ENCODE assay signal across 9 cellular contexts in genomic region chr1:179217943-179218507, GRCh38. TPM values are rescaled to one million over a fixed set of nuclear protein-coding genes. Genes with fewer than 3 reads are reported as not detected.
DNase-seq lines count a peak whose midpoint lies in the region; ATAC-seq and TF ChIP-seq lines count a peak whose summit lies in the region.
"Had no signal": no experiment of that assay in that cellular context is flagged by ENCODE, and none has a peak within 500 bp of the region (broad histone marks: within the 10 kb centered on the region; RNA-seq: fewer than 3 reads in every experiment).

No MANE protein-coding gene starts in this region.

- no peak for DNase-seq in stimulated activated naive CD8-positive, alpha-beta T cell treated with anti-CD3 and anti-CD28 coated beads, Interleukin-15, amount 100 ng/mL, for 72 hours
- DNase-seq in adipocyte (ENCODE audit: low read depth) (peak; percentile 75), left lung (no peak), NCI-H146 treated with DMSO at 0.1 percent for 48 hours (lab: John Stamatoyannopoulos, UW; ENCODE audit: unreplicated experiment) (no peak), NCI-H524 treated with DMSO at 0.1 percent for 48 hours (lab: John Stamatoyannopoulos, UW) (no peak)
- DNase-seq: NCI-H1092 treated with DMSO at 0.1 percent for 48 hours had no signal

- H3K9ac ChIP-seq in adipocyte (ENCODE audit: low read length), result peak overlapping the region; percentile 41

- H3K4me1 ChIP-seq in adipocyte (ENCODE audit: control insufficient read depth, insufficient read depth, low read length), result peaks cover 36% of the 10 kb centered on the region
- H3K4me1 ChIP-seq in left lung, result peaks cover 7 to 20% of the 10 kb centered on the region in 2 donors

- H3K27ac Mint-ChIP-seq in stimulated activated naive CD8-positive, alpha-beta T cell treated with anti-CD3 and anti-CD28 coated beads, Interleukin-15, Interleukin-2, amounts not matched to agents 100 ng/mL and 50 ng/mL, for 24 hours, result peak overlapping the region; percentile 53
- no peak overlapping the region for H3K27ac Mint-ChIP-seq in stimulated activated naive CD8-positive, alpha-beta T cell treated with anti-CD3 and anti-CD28 coated beads, Interleukin-15, amount 100 ng/mL, for 72 hours

- H3K36me3 ChIP-seq in adipocyte (ENCODE audit: control insufficient read depth, insufficient read depth, low read length, severe bottlenecking), result no peaks in the 10 kb centered on the region
- H3K36me3 ChIP-seq in left lung, result no peaks in the 10 kb centered on the region

- peaks cover 20% of the 10 kb centered on the region for H3K36me3 Mint-ChIP-seq in stimulated activated naive CD8-positive, alpha-beta T cell treated with anti-CD3 and anti-CD28 coated beads, Interleukin-15, Interleukin-2, amounts not matched to agents 100 ng/mL and 50 ng/mL, for 24 hours (ENCODE audit: low read depth)

- no peak for ATAC-seq in stimulated activated naive CD8-positive, alpha-beta T cell treated with anti-CD3 and anti-CD28 coated beads, Interleukin-15, amount 100 ng/mL, for 72 hours
- ATAC-seq in left lung (peak; percentile 56), HG03095 (IDR thresholded peaks at IDR 0.05; ENCODE audit: unreplicated experiment) (no peak), HG02642 (IDR thresholded peaks at IDR 0.05; ENCODE audit: poor library complexity, unreplicated experiment) (no peak)

- H3K4me1 Mint-ChIP-seq in stimulated activated naive CD8-positive, alpha-beta T cell treated with anti-CD3 and anti-CD28 coated beads, Interleukin-15, Interleukin-2, amounts not matched to agents 100 ng/mL and 50 ng/mL, for 24 hours (ENCODE audit: low read depth), result peaks cover 25% of the 10 kb centered on the region
- peaks cover 33% of the 10 kb centered on the region for H3K4me1 Mint-ChIP-seq in stimulated activated naive CD8-positive, alpha-beta T cell treated with anti-CD3 and anti-CD28 coated beads, Interleukin-15, amount 100 ng/mL, for 72 hours

- H3K4me3 ChIP-seq in adipocyte (ENCODE audit: low read length) (peak overlapping the region; percentile 50), left lung (no peak overlapping the region)

- peak overlapping the region; percentile 60 to 85 for H3K27ac ChIP-seq in left lung

- no peak for TF ChIP-seq CTCF in left lung (IDR thresholded peaks at IDR 0.05)

- H3K27me3 Mint-ChIP-seq in stimulated activated naive CD8-positive, alpha-beta T cell treated with anti-CD3 and anti-CD28 coated beads, Interleukin-15, Interleukin-2, amounts not matched to agents 100 ng/mL and 50 ng/mL, for 24 hours, result no peaks in the 10 kb centered on the region
- H3K27me3 Mint-ChIP-seq in stimulated activated naive CD8-positive, alpha-beta T cell treated with anti-CD3 and anti-CD28 coated beads, Interleukin-15, amount 100 ng/mL, for 72 hours, result no peaks in the 10 kb centered on the region

- H3K9me3 ChIP-seq in adipocyte (ENCODE audit: control insufficient read depth, low read length) (no peaks in the 10 kb centered on the region), left lung (no peaks in the 10 kb centered on the region)

- H3K4me3 Mint-ChIP-seq in stimulated activated naive CD8-positive, alpha-beta T cell treated with anti-CD3 and anti-CD28 coated beads, Interleukin-15, Interleukin-2, amounts not matched to agents 100 ng/mL and 50 ng/mL, for 24 hours, result no peak overlapping the region
- H3K4me3 Mint-ChIP-seq in stimulated activated naive CD8-positive, alpha-beta T cell treated with anti-CD3 and anti-CD28 coated beads, Interleukin-15, amount 100 ng/mL, for 72 hours, result no peak overlapping the region

- H3K27me3 ChIP-seq in adipocyte (replicated peaks; ENCODE audit: control insufficient read depth, insufficient read depth, low read length) (no peaks in the 10 kb centered on the region), left lung (no peaks in the 10 kb centered on the region)

- intact Hi-C loops in left lung (cut with DNase I), result no loop called here

- H3K9me3 Mint-ChIP-seq in stimulated activated naive CD8-positive, alpha-beta T cell treated with anti-CD3 and anti-CD28 coated beads, Interleukin-15, Interleukin-2, amounts not matched to agents 100 ng/mL and 50 ng/mL, for 24 hours, result no peaks in the 10 kb centered on the region
- no peaks in the 10 kb centered on the region for H3K9me3 Mint-ChIP-seq in stimulated activated naive CD8-positive, alpha-beta T cell treated with anti-CD3 and anti-CD28 coated beads, Interleukin-15, amount 100 ng/mL, for 72 hours

RNA-seq across cellular contexts. Expression of gene ABL2, which starts 11.5 kb away (rescaled TPM):
- 10 to 100 TPM; 25.3 to 33.4 TPM for total RNA-seq in left lung
